In the genomic region with DNA sequence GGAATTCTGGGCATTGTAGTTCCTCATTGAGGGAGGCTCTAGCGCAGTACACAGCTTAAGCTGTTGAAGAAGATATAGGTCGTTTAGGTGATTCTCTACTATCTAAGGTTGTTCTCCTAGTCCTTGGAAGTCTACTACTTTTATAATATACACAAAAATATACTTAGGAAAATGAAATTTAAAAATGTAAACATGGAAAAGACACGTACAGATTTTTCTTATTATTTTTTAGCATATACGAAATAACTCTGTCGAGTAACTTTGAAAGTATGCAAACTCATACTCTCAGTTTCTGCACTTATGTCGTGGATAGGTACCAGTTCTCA, we compare ENCODE assay signal across 8 cellular contexts. TPM values are rescaled to one million over a fixed set of nuclear protein-coding genes. Genes with fewer than 3 reads are reported as not detected.
DNase-seq lines count a peak whose midpoint lies in the region; ATAC-seq and TF ChIP-seq lines count a peak whose summit lies in the region.

No MANE protein-coding gene starts in this region.

- H3K27ac ChIP-seq in gastroesophageal sphincter, result peak overlapping the region in 3 of 4 donors; percentile 69 to 82 (median 74)
- H3K27ac ChIP-seq in smooth muscle cell (ENCODE audit: low read depth), result no peak overlapping the region

- H3K27me3 ChIP-seq in gastroesophageal sphincter (no peaks in the 10 kb centered on the region), smooth muscle cell (ENCODE audit: low read depth) (peaks cover 4% of the 10 kb centered on the region)

- H3K9me3 ChIP-seq in gastroesophageal sphincter (no peaks in the 10 kb centered on the region), smooth muscle cell (replicated peaks; ENCODE audit: low read depth) (no peaks in the 10 kb centered on the region)

- H3K4me1 ChIP-seq in gastroesophageal sphincter (peaks cover 0 to 23% (median 0%) of the 10 kb centered on the region in 3 donors), smooth muscle cell (ENCODE audit: low read depth) (peaks cover 14% of the 10 kb centered on the region)

- peak overlapping the region; percentile 68 to 89 for H3K27ac Mint-ChIP-seq in T-cell

- peak overlapping the region; percentile 83 for H3K4me2 ChIP-seq in smooth muscle cell

- H3K4me3 Mint-ChIP-seq in T-cell, result peak overlapping the region; percentile 95 to 99 (median 98)

- H3K4me3 ChIP-seq in gastroesophageal sphincter (peak overlapping the region; percentile 66 to 86), smooth muscle cell (peak overlapping the region; percentile 69)

- TF ChIP-seq CTCF in gastroesophageal sphincter (IDR thresholded peaks at IDR 0.05), result no peak
- no peak for TF ChIP-seq CTCF in smooth muscle cell (IDR thresholded peaks at IDR 0.05; ENCODE audit: borderline replicate concordance, insufficient read depth, poor library complexity, severe bottlenecking)

- no peaks in the 10 kb centered on the region for H3K36me3 ChIP-seq in gastroesophageal sphincter
- H3K36me3 ChIP-seq in smooth muscle cell (ENCODE audit: low read depth), result no peaks in the 10 kb centered on the region

- CTCF ChIA-PET in T-cell (lab: Charles Lee), result interaction anchor here (1.0 to 1.9 kb wide), 7 partner anchors 8 to 251 kb away, joined by 3 to 10 read pairs (median 4); partner anchors contain the start of genes BBS5 (in 1 of the 2), METTL5 (in 1 of the 2) and PPIG (in 1 of the 2)

- peak overlapping the region; percentile 92 for H2AFZ ChIP-seq in smooth muscle cell (ENCODE audit: low read depth)

- ATAC-seq in GM21723 (IDR thresholded peaks at IDR 0.05; ENCODE audit: unreplicated experiment) (peak; percentile 5), T-cell (replicated peaks in 1 of 4) (no peak), gastroesophageal sphincter (no peak), sciatic nerve (no peak), HG03521 (IDR thresholded peaks at IDR 0.05; ENCODE audit: unreplicated experiment) (no peak)

- no peak overlapping the region for H3K9ac ChIP-seq in smooth muscle cell (ENCODE audit: low read depth)

- no peak for DNase-seq in T-cell
- DNase-seq in smooth muscle cell (lab: John Stamatoyannopoulos, UW; ENCODE audit: unreplicated experiment), result no peak
- no peak for DNase-seq in NCI-H146 treated with DMSO at 0.1 percent for 48 hours (lab: John Stamatoyannopoulos, UW; ENCODE audit: unreplicated experiment)
- DNase-seq in sciatic nerve (ENCODE audit: low spot score), result no peak
- no peak for DNase-seq in NCI-H2081 treated with DMSO at 0.1 percent for 48 hours (lab: John Stamatoyannopoulos, UW)

- 23 to 25% methylated on average over 6 of the region's 6 CpGs for WGBS in gastroesophageal sphincter (ENCODE audit: low coverage in 1 of 2), 2 donors
- WGBS in smooth muscle cell (ENCODE audit: low lambda C conversion rate), result 44% methylated on average over 6 of the region's 6 CpGs

- H4K20me1 ChIP-seq in smooth muscle cell (ENCODE audit: low read depth), result no peaks in the 10 kb centered on the region

- H3K79me2 ChIP-seq in smooth muscle cell (ENCODE audit: low read depth), result peaks cover 36% of the 10 kb centered on the region

- H3K9me3 Mint-ChIP-seq in T-cell, result no peaks in the 10 kb centered on the region

- no peaks in the 10 kb centered on the region for H3K27me3 Mint-ChIP-seq in T-cell

- no peak for TF ChIP-seq EP300 in gastroesophageal sphincter (IDR thresholded peaks at IDR 0.05)

- H3K4me1 Mint-ChIP-seq in T-cell, result peaks cover 20 to 27% (median 23%) of the 10 kb centered on the region in 3 donors

- H3K36me3 Mint-ChIP-seq in T-cell, result peaks cover 7% of the 10 kb centered on the region

- POLR2A ChIA-PET in T-cell (lab: Charles Lee), result interaction anchor here (0.6 to 3.6 kb wide), 6 partner anchors 10 to 197 kb away, joined by 3 to 34 read pairs (median 8); partner anchors contain the start of gene PPIG (in 2 of the 2)

- H3F3A ChIP-seq in smooth muscle cell (ENCODE audit: low read depth), result no peaks in the 10 kb centered on the region

- no peak for TF ChIP-seq POLR2A in gastroesophageal sphincter (IDR thresholded peaks at IDR 0.05)

- intact Hi-C loops in sciatic nerve (cut with DNase I), result no loop called here

RNA-seq across cellular contexts. Expression of gene FASTKD1, which starts 0.3 kb away (rescaled TPM):
- total RNA-seq in T-cell (10 to 100 TPM; 17.6 to 26.8 (median 25.2) TPM), gastroesophageal sphincter (10 to 100 TPM in 2 of 4 donors, 1 to 10 TPM in 2; 8.6 to 12.2 (median 10.6) TPM), smooth muscle cell (24.7 and 26.3 TPM in 2 replicates), sciatic nerve (17.3 TPM)
- polyA plus RNA-seq in smooth muscle cell, result 17.2 and 21.8 TPM in 2 replicates

RNA-seq across cellular contexts. Expression of gene PPIG, which starts 10.2 kb away (rescaled TPM):
- 10 to 100 TPM; 63.6 to 78.2 (median 71.3) TPM for total RNA-seq in T-cell
- total RNA-seq in gastroesophageal sphincter, result 10 to 100 TPM; 33.3 to 58.8 (median 37.6) TPM
- 32.2 and 34.4 TPM in 2 replicates for total RNA-seq in smooth muscle cell
- polyA plus RNA-seq in smooth muscle cell, result 51.1 and 53.0 TPM in 2 replicates
- 76.5 TPM for total RNA-seq in sciatic nerve
